ENCODE assay signal across 8 cellular contexts in the genomic region with DNA sequence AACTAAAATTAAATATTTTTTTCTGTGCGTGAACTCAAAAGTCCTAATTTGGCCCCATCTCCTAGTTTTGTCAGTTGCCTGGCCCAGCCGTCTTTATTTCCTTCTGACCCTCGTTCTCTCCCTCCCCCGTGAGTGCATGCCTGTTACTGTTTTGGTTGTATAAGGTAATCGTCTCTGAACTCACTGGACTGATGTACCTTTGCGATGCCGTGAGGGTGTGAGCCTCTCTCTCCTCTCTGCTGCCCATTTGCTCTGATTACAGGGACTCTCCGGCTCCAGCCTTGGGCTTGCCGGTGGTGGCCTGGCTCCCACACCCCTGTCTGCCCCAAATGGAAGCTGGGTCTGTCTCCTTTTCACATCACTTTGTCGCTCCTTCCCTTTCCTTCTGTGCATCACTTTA.
DNase-seq lines count a peak whose midpoint lies in the region; ATAC-seq and TF ChIP-seq lines count a peak whose summit lies in the region.

No MANE protein-coding gene starts in this region.

- no peaks in the 10 kb centered on the region for H3K27me3 Mint-ChIP-seq in activated T-helper 2 cell treated with anti-CD3 and anti-CD28 coated beads, Interferon-gamma antibody, Interleukin-2, Interleukin-4, amounts not matched to agents 10 μg/mL and 5 μg/mL and 100 μg/mL, durations not matched to agents 14 hours and 24 hours and 36 hours (ENCODE audit: low read depth)
- no peaks in the 10 kb centered on the region for H3K27me3 Mint-ChIP-seq in stimulated activated memory B cell treated with anti-CD40 and anti-IgM and Interleukin-4, amounts not matched to agents 10 μg/mL and 1 μg/mL and 100 μg/mL, for 72 hours

- DNase-seq in DMS53 (lab: John Stamatoyannopoulos, UW) (peak; percentile 44), DMS53 treated with DMSO at 0.1 percent for 48 hours (lab: John Stamatoyannopoulos, UW; ENCODE audit: unreplicated experiment) (no peak), left lobe of liver (ENCODE audit: low spot score) (no peak), amygdala (lab: John Stamatoyannopoulos, UW) (no peak), GM20000 (ENCODE audit: low spot score) (no peak), SIG-M5 treated with dmso at 0.1 percent for 504 hours (lab: John Stamatoyannopoulos, UW; ENCODE audit: unreplicated experiment) (no peak)
- DNase-seq in activated T-helper 2 cell treated with anti-CD3 and anti-CD28 coated beads, Interferon-gamma antibody, Interleukin-2, Interleukin-4, amounts not matched to agents 10 μg/mL and 5 μg/mL and 100 μg/mL, durations not matched to agents 14 hours and 24 hours and 36 hours (ENCODE audit: low spot score) = no peak

- peaks cover 44% of the 10 kb centered on the region for H3K4me1 Mint-ChIP-seq in activated T-helper 2 cell treated with anti-CD3 and anti-CD28 coated beads, Interferon-gamma antibody, Interleukin-2, Interleukin-4, amounts not matched to agents 10 μg/mL and 5 μg/mL and 100 μg/mL, durations not matched to agents 14 hours and 24 hours and 36 hours (ENCODE audit: low read depth)
- peaks cover 51% of the 10 kb centered on the region for H3K4me1 Mint-ChIP-seq in stimulated activated memory B cell treated with anti-CD40 and anti-IgM and Interleukin-4, amounts not matched to agents 10 μg/mL and 1 μg/mL and 100 μg/mL, for 72 hours

- peak overlapping the region; percentile 71 for H3K27ac Mint-ChIP-seq in activated T-helper 2 cell treated with anti-CD3 and anti-CD28 coated beads, Interferon-gamma antibody, Interleukin-2, Interleukin-4, amounts not matched to agents 10 μg/mL and 5 μg/mL and 100 μg/mL, durations not matched to agents 14 hours and 24 hours and 36 hours
- H3K27ac Mint-ChIP-seq in stimulated activated memory B cell treated with anti-CD40 and anti-IgM and Interleukin-4, amounts not matched to agents 10 μg/mL and 1 μg/mL and 100 μg/mL, for 72 hours = peak overlapping the region; percentile 78

- TF ChIP-seq CTCF in GM20000 (IDR thresholded peaks at IDR 0.05; ENCODE audit: extremely low read depth, missing control alignments) = no peak

- ATAC-seq in left lobe of liver = peak; percentile 28
- ATAC-seq in stimulated activated memory B cell treated with anti-CD40 and anti-IgM and Interleukin-4, amounts not matched to agents 10 μg/mL and 1 μg/mL and 100 μg/mL, for 72 hours = no peak

- no peaks in the 10 kb centered on the region for H3K9me3 Mint-ChIP-seq in activated T-helper 2 cell treated with anti-CD3 and anti-CD28 coated beads, Interferon-gamma antibody, Interleukin-2, Interleukin-4, amounts not matched to agents 10 μg/mL and 5 μg/mL and 100 μg/mL, durations not matched to agents 14 hours and 24 hours and 36 hours
- H3K9me3 Mint-ChIP-seq in stimulated activated memory B cell treated with anti-CD40 and anti-IgM and Interleukin-4, amounts not matched to agents 10 μg/mL and 1 μg/mL and 100 μg/mL, for 72 hours = no peaks in the 10 kb centered on the region

- H3K4me3 Mint-ChIP-seq in activated T-helper 2 cell treated with anti-CD3 and anti-CD28 coated beads, Interferon-gamma antibody, Interleukin-2, Interleukin-4, amounts not matched to agents 10 μg/mL and 5 μg/mL and 100 μg/mL, durations not matched to agents 14 hours and 24 hours and 36 hours (ENCODE audit: low read depth) = no peak overlapping the region
- peak overlapping the region; percentile 25 for H3K4me3 Mint-ChIP-seq in stimulated activated memory B cell treated with anti-CD40 and anti-IgM and Interleukin-4, amounts not matched to agents 10 μg/mL and 1 μg/mL and 100 μg/mL, for 72 hours

- intact Hi-C loops in activated T-helper 2 cell treated with anti-CD3 and anti-CD28 coated beads, Interferon-gamma antibody, Interleukin-2, Interleukin-4, amounts not matched to agents 10 μg/mL and 5 μg/mL and 100 μg/mL, durations not matched to agents 14 hours and 24 hours and 36 hours (cut with micrococcal nuclease) = no loop called here

- H3K36me3 Mint-ChIP-seq in activated T-helper 2 cell treated with anti-CD3 and anti-CD28 coated beads, Interferon-gamma antibody, Interleukin-2, Interleukin-4, amounts not matched to agents 10 μg/mL and 5 μg/mL and 100 μg/mL, durations not matched to agents 14 hours and 24 hours and 36 hours (ENCODE audit: low read depth) = peaks cover 54% of the 10 kb centered on the region
- peaks cover 38% of the 10 kb centered on the region for H3K36me3 Mint-ChIP-seq in stimulated activated memory B cell treated with anti-CD40 and anti-IgM and Interleukin-4, amounts not matched to agents 10 μg/mL and 1 μg/mL and 100 μg/mL, for 72 hours
